21 cellular contexts compared by ENCODE assay signal in genomic region chr1:24267003-24267402, GRCh38. TPM values are rescaled to one million over a fixed set of nuclear protein-coding genes. Genes with fewer than 3 reads are reported as not detected.
"Had no signal": no experiment of that assay in that cellular context is flagged by ENCODE, and none has a peak within 500 bp of the region (broad histone marks: within the 10 kb centered on the region; RNA-seq: fewer than 3 reads in every experiment).

No MANE protein-coding gene starts in this region.

- H3K27ac ChIP-seq: spleen, upper lobe of right lung had no signal

- H3K36me3 Mint-ChIP-seq: activated naive CD8-positive, alpha-beta T cell treated with anti-CD3 and anti-CD28 coated beads for 36 hours had no signal

- H3K4me3 Mint-ChIP-seq: activated CD8-positive, alpha-beta memory T cell treated with anti-CD3 and anti-CD28 coated beads, Interleukin-2, amount 10 ng/mL, durations not matched to agents 7 days and 5 days; activated naive CD8-positive, alpha-beta T cell treated with anti-CD3 and anti-CD28 coated beads for 36 hours; activated T-cell treated with anti-CD3 and anti-CD28 coated beads, Interleukin-2, amount 50 U/mL, for 24 hours; endodermal cell; stimulated activated naive B cell treated with anti-CD40 and anti-IgM and Interleukin-4, amounts not matched to agents 10 μg/mL and 1 μg/mL and 100 μg/mL, for 72 hours had no signal

- H3K9me3 Mint-ChIP-seq: activated T-cell treated with anti-CD3 and anti-CD28 coated beads, Interleukin-2, amount 50 U/mL, for 24 hours had no signal

- H3K4me3 ChIP-seq: spleen, upper lobe of right lung had no signal

- H3K9me3 ChIP-seq: upper lobe of right lung had no signal

- H3K4me1 ChIP-seq: upper lobe of right lung had no signal

- H3K27me3 ChIP-seq: upper lobe of right lung had no signal

- DNase-seq: activated CD4-positive, alpha-beta T cell treated with anti-CD3 and anti-CD28 coated beads, Interleukin-2, amount 50 U/mL, for 48 hours; activated CD4-positive, CD25-positive, alpha-beta regulatory T cell treated with anti-CD3 and anti-CD28 coated beads, Interleukin-2, amount 50 U/mL, for 72 hours; activated CD8-positive, alpha-beta memory T cell treated with anti-CD3 and anti-CD28 coated beads, Interleukin-2, amount 10 ng/mL, durations not matched to agents 7 days and 5 days; activated gamma-delta T cell; activated naive CD8-positive, alpha-beta T cell treated with anti-CD3 and anti-CD28 coated beads for 36 hours; activated T-cell treated with anti-CD3 and anti-CD28 coated beads, Interleukin-2, amount 50 U/mL, for 24 hours; cerebellar nuclear complex; dermis blood vessel endothelial cell; hippocampal formation; naive thymus-derived CD4-positive, alpha-beta T cell; nucleus accumbens; right cardiac atrium; spleen; stimulated activated CD4-positive, alpha-beta T cell treated with anti-CD3 and anti-CD28 coated beads, Interleukin-2, amount 100 ng/mL, for 24 hours; stimulated activated naive B cell treated with anti-CD40 and anti-IgM and Interleukin-4, amounts not matched to agents 10 μg/mL and 1 μg/mL and 100 μg/mL, for 72 hours; substantia nigra; T-helper 2 cell; upper lobe of right lung had no signal

- H3K27ac Mint-ChIP-seq: activated CD8-positive, alpha-beta memory T cell treated with anti-CD3 and anti-CD28 coated beads, Interleukin-2, amount 10 ng/mL, durations not matched to agents 7 days and 5 days; activated naive CD8-positive, alpha-beta T cell treated with anti-CD3 and anti-CD28 coated beads for 36 hours; activated T-cell treated with anti-CD3 and anti-CD28 coated beads, Interleukin-2, amount 50 U/mL, for 24 hours; endodermal cell; naive thymus-derived CD4-positive, alpha-beta T cell; progenitor cell of endocrine pancreas; stimulated activated naive B cell treated with anti-CD40 and anti-IgM and Interleukin-4, amounts not matched to agents 10 μg/mL and 1 μg/mL and 100 μg/mL, for 72 hours had no signal

- H3K36me3 ChIP-seq: spleen, upper lobe of right lung had no signal

- ATAC-seq: activated CD8-positive, alpha-beta memory T cell treated with anti-CD3 and anti-CD28 coated beads, Interleukin-2, amount 10 ng/mL, durations not matched to agents 7 days and 5 days; naive thymus-derived CD4-positive, alpha-beta T cell; right cardiac atrium; stimulated activated naive B cell treated with anti-CD40 and anti-IgM and Interleukin-4, amounts not matched to agents 10 μg/mL and 1 μg/mL and 100 μg/mL, for 72 hours; upper lobe of right lung had no signal

RNA-seq across cellular contexts. Expression of gene GRHL3, which starts 52.2 kb away (rescaled TPM):
- total RNA-seq: activated naive CD8-positive, alpha-beta T cell treated with anti-CD3 and anti-CD28 coated beads for 36 hours; dermis blood vessel endothelial cell; mesenteric fat pad; naive thymus-derived CD4-positive, alpha-beta T cell; spleen had no signal
- polyA plus RNA-seq: naive thymus-derived CD4-positive, alpha-beta T cell; right cardiac atrium had no signal
